In the genomic region with DNA sequence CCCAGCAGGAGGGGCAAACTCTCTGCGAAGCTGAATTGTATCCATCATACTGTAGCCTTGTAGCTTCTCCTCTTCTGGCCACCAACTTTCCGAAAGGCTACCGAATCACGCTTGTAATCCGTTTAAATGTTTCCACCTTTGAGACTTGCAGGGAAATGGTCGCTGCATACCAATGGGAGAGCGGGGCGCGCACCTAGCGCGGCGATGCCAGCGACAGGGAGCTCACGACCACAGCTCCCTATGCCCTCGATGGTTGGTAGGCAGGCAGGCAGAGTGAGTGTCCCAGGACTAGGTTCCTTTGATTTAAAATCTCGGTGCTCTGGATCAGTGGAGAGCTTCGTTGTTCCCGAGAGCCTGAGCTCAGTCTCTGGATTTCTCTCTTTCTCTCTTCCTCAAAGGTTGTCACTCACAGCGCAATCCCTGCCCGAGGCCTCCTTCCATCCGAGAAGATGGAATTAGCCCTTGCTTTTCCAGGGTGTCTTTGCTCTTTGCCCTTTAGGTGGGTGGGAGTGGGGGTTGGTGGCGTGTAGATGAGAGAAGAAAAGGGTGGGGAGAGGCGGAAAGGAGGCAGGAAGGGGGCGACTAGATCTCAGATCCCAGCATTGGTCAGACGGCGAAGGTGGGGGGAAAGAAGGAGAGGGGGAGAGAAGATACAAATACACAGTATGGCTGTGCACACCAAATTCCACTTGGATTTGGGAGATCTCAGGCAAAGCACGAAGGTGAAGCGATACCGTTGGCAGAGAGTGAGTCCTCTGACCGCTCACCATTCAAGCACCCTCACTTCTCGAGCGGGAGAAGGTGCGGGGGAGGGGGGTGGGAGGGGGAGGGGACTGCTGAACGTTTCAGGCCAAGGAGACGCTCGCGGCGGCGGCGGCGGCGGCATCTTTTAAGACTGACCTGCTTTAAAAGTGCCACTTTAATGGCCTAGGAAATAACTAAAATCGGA, we compare ENCODE assay signal across 1 cellular context.
TF ChIP-seq lines count a peak whose summit lies in the region.

Gene SLITRK3, minus strand, starts transcription at position 757 of the 949 bp plus-strand sequence. CDS start 5,554 bp downstream, outside the sequence.

TF ChIP-seq in HepG2, 621 proteins besides CTCF, POLR2A, EP300 and RAD21 (continued from another document):
- TF ChIP-seq, protein P1, sequence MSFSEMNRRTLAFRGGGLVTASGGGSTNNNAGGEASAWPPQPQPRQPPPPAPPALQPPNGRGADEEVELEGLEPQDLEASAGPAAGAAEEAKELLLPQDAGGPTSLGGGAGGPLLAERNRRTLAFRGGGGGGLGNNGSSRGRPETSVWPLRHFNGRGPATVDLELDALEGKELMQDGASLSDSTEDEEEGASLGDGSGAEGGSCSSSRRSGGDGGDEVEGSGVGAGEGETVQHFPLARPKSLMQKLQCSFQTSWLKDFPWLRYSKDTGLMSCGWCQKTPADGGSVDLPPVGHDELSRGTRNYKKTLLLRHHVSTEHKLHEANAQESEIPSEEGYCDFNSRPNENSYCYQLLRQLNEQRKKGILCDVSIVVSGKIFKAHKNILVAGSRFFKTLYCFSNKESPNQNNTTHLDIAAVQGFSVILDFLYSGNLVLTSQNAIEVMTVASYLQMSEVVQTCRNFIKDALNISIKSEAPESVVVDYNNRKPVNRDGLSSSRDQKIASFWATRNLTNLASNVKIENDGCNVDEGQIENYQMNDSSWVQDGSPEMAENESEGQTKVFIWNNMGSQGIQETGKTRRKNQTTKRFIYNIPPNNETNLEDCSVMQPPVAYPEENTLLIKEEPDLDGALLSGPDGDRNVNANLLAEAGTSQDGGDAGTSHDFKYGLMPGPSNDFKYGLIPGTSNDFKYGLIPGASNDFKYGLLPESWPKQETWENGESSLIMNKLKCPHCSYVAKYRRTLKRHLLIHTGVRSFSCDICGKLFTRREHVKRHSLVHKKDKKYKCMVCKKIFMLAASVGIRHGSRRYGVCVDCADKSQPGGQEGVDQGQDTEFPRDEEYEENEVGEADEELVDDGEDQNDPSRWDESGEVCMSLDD (CRISPR knock-in tag; IDR thresholded peaks at IDR 0.05; ENCODE audit: borderline replicate concordance): no peak
- TF ChIP-seq, protein P2, sequence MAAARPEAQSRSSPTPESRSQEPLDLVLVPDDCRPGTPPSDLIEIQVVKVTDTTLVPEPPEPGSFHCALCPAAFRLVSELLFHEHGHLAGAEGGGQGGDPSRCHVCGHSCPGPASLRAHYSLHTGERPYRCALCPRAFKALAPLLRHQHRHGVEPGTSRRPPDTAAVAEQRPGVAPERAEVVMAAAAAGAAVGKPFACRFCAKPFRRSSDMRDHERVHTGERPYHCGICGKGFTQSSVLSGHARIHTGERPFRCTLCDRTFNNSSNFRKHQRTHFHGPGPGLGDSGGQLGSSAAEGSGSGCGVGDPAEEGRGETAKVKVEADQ (CRISPR knock-in tag; IDR thresholded peaks at IDR 0.05; ENCODE audit: borderline replicate concordance): no peak
- TF ChIP-seq, protein P3, sequence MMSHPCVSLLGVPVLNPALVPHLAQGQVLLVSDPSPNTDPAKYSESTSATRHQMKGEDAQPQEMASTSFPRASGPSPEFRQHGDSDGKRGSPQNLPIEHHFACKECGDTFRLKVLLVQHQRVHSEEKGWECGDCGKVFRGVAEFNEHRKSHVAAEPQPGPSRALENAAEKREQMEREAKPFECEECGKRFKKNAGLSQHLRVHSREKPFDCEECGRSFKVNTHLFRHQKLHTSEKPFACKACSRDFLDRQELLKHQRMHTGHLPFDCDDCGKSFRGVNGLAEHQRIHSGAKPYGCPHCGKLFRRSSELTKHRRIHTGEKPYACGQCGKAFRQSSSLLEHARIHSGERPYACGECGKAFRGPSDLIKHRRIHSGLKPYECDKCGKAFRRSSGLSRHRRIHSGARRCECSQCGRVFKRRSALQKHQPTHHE (CRISPR knock-in tag; IDR thresholded peaks at IDR 0.05; ENCODE audit: borderline replicate concordance): no peak
